In genomic region chr15:87756072-87756471, GRCh38 we compare ENCODE assay signal across 1 cellular context.
TF ChIP-seq lines count a peak whose summit lies in the region.

No MANE protein-coding gene starts in this region.

TF ChIP-seq in K562, 482 proteins besides CTCF, POLR2A, EP300 and RAD21 (continued from another document):
- TF ChIP-seq TFE3 (CRISPR knock-in tag; IDR thresholded peaks at IDR 0.05) = peak; percentile 78
